ENCODE assay signal across 1 cellular context in the genomic region with DNA sequence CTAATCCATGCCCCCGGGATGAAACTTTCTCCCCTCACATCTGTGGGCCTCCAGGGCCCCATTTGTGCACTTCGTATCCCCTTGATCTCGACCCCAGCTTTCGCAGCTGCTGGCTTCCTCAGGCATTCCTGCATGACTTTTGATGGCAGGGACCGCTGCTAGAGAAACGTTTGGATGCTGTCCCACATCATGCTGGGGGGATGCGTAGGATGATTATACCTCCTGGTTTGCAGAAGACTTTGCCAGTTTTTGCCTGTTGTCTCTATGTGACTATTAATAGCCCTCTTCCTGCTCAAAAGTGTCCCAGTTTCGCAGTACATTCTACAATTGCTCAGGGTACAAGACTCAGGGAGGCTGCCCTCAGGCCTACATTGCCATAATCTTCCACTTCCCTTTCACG.
TF ChIP-seq lines count a peak whose summit lies in the region.

No MANE protein-coding gene starts in this region.

TF ChIP-seq in HepG2, 621 proteins besides CTCF, POLR2A, EP300 and RAD21 (continued from another document):
- TF ChIP-seq GTF2F1 (IDR thresholded peaks at IDR 0.05; ENCODE audit: low read length) (no peak), ZNF747 (CRISPR knock-in tag; IDR thresholded peaks at IDR 0.05; ENCODE audit: borderline replicate concordance) (no peak), ELF3 (CRISPR knock-in tag; IDR thresholded peaks at IDR 0.05) (no peak), SNAPC2 (CRISPR knock-in tag; IDR thresholded peaks at IDR 0.05) (no peak), ZBTB7B (CRISPR knock-in tag; IDR thresholded peaks at IDR 0.05) (no peak), NR3C1 (CRISPR knock-in tag; IDR thresholded peaks at IDR 0.05) (no peak), ZBTB1 (CRISPR knock-in tag; IDR thresholded peaks at IDR 0.05; ENCODE audit: borderline replicate concordance) (no peak), ZNF660 (CRISPR knock-in tag; IDR thresholded peaks at IDR 0.05; ENCODE audit: borderline replicate concordance, low read depth) (no peak)
- TF ChIP-seq, protein P1, sequence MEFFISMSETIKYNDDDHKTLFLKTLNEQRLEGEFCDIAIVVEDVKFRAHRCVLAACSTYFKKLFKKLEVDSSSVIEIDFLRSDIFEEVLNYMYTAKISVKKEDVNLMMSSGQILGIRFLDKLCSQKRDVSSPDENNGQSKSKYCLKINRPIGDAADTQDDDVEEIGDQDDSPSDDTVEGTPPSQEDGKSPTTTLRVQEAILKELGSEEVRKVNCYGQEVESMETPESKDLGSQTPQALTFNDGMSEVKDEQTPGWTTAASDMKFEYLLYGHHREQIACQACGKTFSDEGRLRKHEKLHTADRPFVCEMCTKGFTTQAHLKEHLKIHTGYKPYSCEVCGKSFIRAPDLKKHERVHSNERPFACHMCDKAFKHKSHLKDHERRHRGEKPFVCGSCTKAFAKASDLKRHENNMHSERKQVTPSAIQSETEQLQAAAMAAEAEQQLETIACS (CRISPR knock-in tag; IDR thresholded peaks at IDR 0.05) = no peak
- TF ChIP-seq, protein P2, sequence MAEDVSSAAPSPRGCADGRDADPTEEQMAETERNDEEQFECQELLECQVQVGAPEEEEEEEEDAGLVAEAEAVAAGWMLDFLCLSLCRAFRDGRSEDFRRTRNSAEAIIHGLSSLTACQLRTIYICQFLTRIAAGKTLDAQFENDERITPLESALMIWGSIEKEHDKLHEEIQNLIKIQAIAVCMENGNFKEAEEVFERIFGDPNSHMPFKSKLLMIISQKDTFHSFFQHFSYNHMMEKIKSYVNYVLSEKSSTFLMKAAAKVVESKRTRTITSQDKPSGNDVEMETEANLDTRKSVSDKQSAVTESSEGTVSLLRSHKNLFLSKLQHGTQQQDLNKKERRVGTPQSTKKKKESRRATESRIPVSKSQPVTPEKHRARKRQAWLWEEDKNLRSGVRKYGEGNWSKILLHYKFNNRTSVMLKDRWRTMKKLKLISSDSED (CRISPR knock-in tag; IDR thresholded peaks at IDR 0.05) = no peak
- TF ChIP-seq, protein P3, sequence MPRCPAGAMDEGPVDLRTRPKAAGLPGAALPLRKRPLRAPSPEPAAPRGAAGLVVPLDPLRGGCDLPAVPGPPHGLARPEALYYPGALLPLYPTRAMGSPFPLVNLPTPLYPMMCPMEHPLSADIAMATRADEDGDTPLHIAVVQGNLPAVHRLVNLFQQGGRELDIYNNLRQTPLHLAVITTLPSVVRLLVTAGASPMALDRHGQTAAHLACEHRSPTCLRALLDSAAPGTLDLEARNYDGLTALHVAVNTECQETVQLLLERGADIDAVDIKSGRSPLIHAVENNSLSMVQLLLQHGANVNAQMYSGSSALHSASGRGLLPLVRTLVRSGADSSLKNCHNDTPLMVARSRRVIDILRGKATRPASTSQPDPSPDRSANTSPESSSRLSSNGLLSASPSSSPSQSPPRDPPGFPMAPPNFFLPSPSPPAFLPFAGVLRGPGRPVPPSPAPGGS (CRISPR knock-in tag; IDR thresholded peaks at IDR 0.05) = no peak
- TF ChIP-seq, protein P4, sequence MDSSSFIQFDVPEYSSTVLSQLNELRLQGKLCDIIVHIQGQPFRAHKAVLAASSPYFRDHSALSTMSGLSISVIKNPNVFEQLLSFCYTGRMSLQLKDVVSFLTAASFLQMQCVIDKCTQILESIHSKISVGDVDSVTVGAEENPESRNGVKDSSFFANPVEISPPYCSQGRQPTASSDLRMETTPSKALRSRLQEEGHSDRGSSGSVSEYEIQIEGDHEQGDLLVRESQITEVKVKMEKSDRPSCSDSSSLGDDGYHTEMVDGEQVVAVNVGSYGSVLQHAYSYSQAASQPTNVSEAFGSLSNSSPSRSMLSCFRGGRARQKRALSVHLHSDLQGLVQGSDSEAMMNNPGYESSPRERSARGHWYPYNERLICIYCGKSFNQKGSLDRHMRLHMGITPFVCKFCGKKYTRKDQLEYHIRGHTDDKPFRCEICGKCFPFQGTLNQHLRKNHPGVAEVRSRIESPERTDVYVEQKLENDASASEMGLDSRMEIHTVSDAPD (CRISPR knock-in tag; IDR thresholded peaks at IDR 0.05) = no peak
